In the genomic region with DNA sequence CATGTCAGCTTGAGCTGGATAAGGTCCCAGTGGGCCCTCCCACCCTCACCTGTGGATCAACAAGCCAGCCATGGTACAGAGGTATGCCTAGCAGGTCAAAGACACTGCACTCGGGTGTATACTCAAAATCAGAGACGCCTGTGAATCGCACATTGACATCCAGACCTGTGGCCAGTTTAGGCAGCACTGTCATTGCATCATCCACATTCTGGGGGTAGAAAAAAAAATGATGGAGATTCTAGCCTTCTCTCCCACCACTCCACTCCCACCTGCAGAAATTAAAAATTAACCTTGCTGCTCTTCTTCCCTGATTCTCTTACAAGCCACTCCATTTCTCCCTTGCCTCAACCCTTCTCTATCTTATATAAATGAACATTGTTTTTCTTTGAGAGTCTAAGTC, we compare ENCODE assay signal across 15 cellular contexts. TPM values are rescaled to one million over a fixed set of nuclear protein-coding genes. Genes with fewer than 3 reads are reported as not detected.
"Had no signal": no experiment of that assay in that cellular context is flagged by ENCODE, and none has a peak within 500 bp of the region (broad histone marks: within the 10 kb centered on the region; RNA-seq: fewer than 3 reads in every experiment).

No MANE protein-coding gene starts in this region.

- H3K36me3 Mint-ChIP-seq: stimulated activated effector memory CD8-positive, alpha-beta T cell treated with anti-CD3 and anti-CD28 coated beads, Interleukin-12 subunit alpha, Interleukin-12 subunit beta, amount 100 ng/mL, for 72 hours had no signal

- H3K9me3 Mint-ChIP-seq: naive B cell; stimulated activated effector memory CD8-positive, alpha-beta T cell treated with anti-CD3 and anti-CD28 coated beads, Interleukin-12 subunit alpha, Interleukin-12 subunit beta, amount 100 ng/mL, for 72 hours had no signal

- H3K4me3 Mint-ChIP-seq: naive B cell; stimulated activated effector memory CD8-positive, alpha-beta T cell treated with anti-CD3 and anti-CD28 coated beads, Interleukin-12 subunit alpha, Interleukin-12 subunit beta, amount 100 ng/mL, for 72 hours had no signal

- H3K4me3 ChIP-seq: adrenal gland, cardiac muscle cell, hepatocyte, tibial nerve, uterus had no signal

- H3K27ac ChIP-seq: adrenal gland, cardiac muscle cell, hepatocyte, uterus had no signal

- H3K27me3 Mint-ChIP-seq: naive B cell had no signal

- ATAC-seq: esophagus mucosa; left lobe of liver; stimulated activated effector memory CD8-positive, alpha-beta T cell treated with anti-CD3 and anti-CD28 coated beads, Interleukin-12 subunit alpha, Interleukin-12 subunit beta, amount 100 ng/mL, for 72 hours had no signal

- H3K36me3 ChIP-seq: uterus had no signal

- H3K9me3 ChIP-seq: adrenal gland, tibial nerve, uterus had no signal

- DNase-seq: activated CD4-positive, alpha-beta T cell treated with anti-CD3 and anti-CD28 coated beads, Interleukin-2, amount 50 U/mL, for 4 hours; activated CD4-positive, CD25-positive, alpha-beta regulatory T cell; activated CD8-positive, alpha-beta memory T cell treated with anti-CD3 and anti-CD28 coated beads, Interleukin-2, amount 50 U/mL, for 4 hours; adrenal gland; naive B cell; retina; uterus had no signal

- H3K27me3 ChIP-seq: adrenal gland, cardiac muscle cell, hepatocyte, tibial nerve, uterus had no signal

- H3K4me2 ChIP-seq: hepatocyte had no signal

- H3K27ac Mint-ChIP-seq: naive B cell; stimulated activated effector memory CD8-positive, alpha-beta T cell treated with anti-CD3 and anti-CD28 coated beads, Interleukin-12 subunit alpha, Interleukin-12 subunit beta, amount 100 ng/mL, for 72 hours had no signal

RNA-seq across cellular contexts. Expression of a gene that starts 18.3 kb away (rescaled TPM):
- total RNA-seq: lung microvascular endothelial cell; T-helper 2 cell treated with Interferon-gamma antibody and Interleukin-4, amounts not matched to agents 100 ng/mL and 5 ng/mL, for 36 hours had no signal
